12 cellular contexts compared by ENCODE assay signal in the genomic region with DNA sequence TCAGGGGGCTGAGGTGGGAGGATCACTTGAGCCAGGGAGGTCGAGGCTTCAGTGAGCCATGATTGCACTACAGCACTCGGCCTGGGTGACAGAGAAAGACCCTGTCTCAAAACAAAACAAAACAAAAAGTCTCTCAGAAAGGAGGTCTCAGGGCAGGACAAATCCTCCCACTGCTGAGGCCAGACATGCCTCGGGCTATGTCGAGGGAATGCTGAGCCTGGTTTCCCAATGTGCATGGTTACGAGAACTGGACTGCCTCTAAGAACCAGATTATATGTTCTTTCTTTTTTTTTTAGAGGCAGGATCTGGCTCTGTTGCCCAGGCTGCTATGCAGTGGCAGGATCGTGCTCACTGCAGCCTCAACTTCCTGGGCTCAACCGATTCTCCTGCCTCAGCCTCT. TPM values are rescaled to one million over a fixed set of nuclear protein-coding genes. Genes with fewer than 3 reads are reported as not detected.
DNase-seq lines count a peak whose midpoint lies in the region; ATAC-seq and TF ChIP-seq lines count a peak whose summit lies in the region.
"Had no signal": no experiment of that assay in that cellular context is flagged by ENCODE, and none has a peak within 500 bp of the region (broad histone marks: within the 10 kb centered on the region; RNA-seq: fewer than 3 reads in every experiment).

No MANE protein-coding gene starts in this region.

- no peaks in the 10 kb centered on the region for H3K9me3 Mint-ChIP-seq in progenitor cell of endocrine pancreas (ENCODE audit: low read depth)
- no peaks in the 10 kb centered on the region for H3K9me3 Mint-ChIP-seq in nephron progenitor cell
- H3K9me3 Mint-ChIP-seq in CD14-positive monocyte = no peaks in the 10 kb centered on the region
- H3K9me3 Mint-ChIP-seq: activated naive CD4-positive, alpha-beta T cell treated with anti-CD3 and anti-CD28 coated beads, Interleukin-2, amount 10 ng/mL, durations not matched to agents 7 days and 5 days; stimulated activated effector memory CD8-positive, alpha-beta T cell treated with anti-CD3 and anti-CD28 coated beads, Interleukin-12 subunit alpha, Interleukin-12 subunit beta, amount 100 ng/mL, for 72 hours had no signal

- H3K27ac ChIP-seq in left ventricle myocardium inferior (replicated peaks) (peak overlapping the region; percentile 71), heart left ventricle (peak overlapping the region in 6 of 12 donors; percentile 23 to 72 (median 41)), esophagus squamous epithelium (peak overlapping the region in 3 of 4 donors; percentile 46 to 75 (median 70))

- H3K9me3 ChIP-seq in left ventricle myocardium inferior (replicated peaks) (no peaks in the 10 kb centered on the region), heart left ventricle (no peaks in the 10 kb centered on the region), esophagus squamous epithelium (no peaks in the 10 kb centered on the region)
- H3K9me3 ChIP-seq: SK-N-SH, tibial nerve had no signal

- H3K4me3 Mint-ChIP-seq in progenitor cell of endocrine pancreas (ENCODE audit: low read depth) (no peak overlapping the region), nephron progenitor cell (no peak overlapping the region), CD14-positive monocyte (no peak overlapping the region)
- H3K4me3 Mint-ChIP-seq: activated naive CD4-positive, alpha-beta T cell treated with anti-CD3 and anti-CD28 coated beads, Interleukin-2, amount 10 ng/mL, durations not matched to agents 7 days and 5 days had no signal

- DNase-seq in left ventricle myocardium inferior (no peak), heart left ventricle (no peak), esophagus squamous epithelium (lab: John Stamatoyannopoulos, UW) (no peak), progenitor cell of endocrine pancreas (ENCODE audit: low spot score, unreplicated experiment) (no peak), nephron progenitor cell (no peak), CD14-positive monocyte (ENCODE audit: low spot score) (no peak)
- DNase-seq in activated CD4-positive, alpha-beta T cell treated with anti-CD3 and anti-CD28 coated beads for 48 hours = no peak

- H3K36me3 ChIP-seq in left ventricle myocardium inferior = peaks cover 31% of the 10 kb centered on the region
- peaks cover 0 to 46% (median 34%) of the 10 kb centered on the region in 9 donors for H3K36me3 ChIP-seq in heart left ventricle
- peaks cover 17 to 56% (median 27%) of the 10 kb centered on the region in 3 donors for H3K36me3 ChIP-seq in esophagus squamous epithelium

- intact Hi-C loops in left ventricle myocardium inferior (cut with micrococcal nuclease) (no loop called here), heart left ventricle (cut with DNase I) (loop anchor here (1.0 to 5.0 kb wide), 4 partner anchors 183 to 191 kb away; a partner anchor contains a TSS), esophagus squamous epithelium (cut with DNase I) (loop anchor here (5.0 kb wide), 1 partner anchor 188 kb away; no protein-coding TSS in a partner anchor), CD14-positive monocyte (cut with micrococcal nuclease) (loop anchor here in 1 of 2 donors (10.0 kb wide), 1 partner anchor 185 kb away; no protein-coding TSS in a partner anchor)

- H3K4me1 Mint-ChIP-seq in progenitor cell of endocrine pancreas (ENCODE audit: low read depth) (peaks cover 19% of the 10 kb centered on the region), nephron progenitor cell (peaks cover 16% of the 10 kb centered on the region), CD14-positive monocyte (peaks cover 10% of the 10 kb centered on the region)

- H3K27me3 Mint-ChIP-seq in progenitor cell of endocrine pancreas = no peaks in the 10 kb centered on the region
- peaks cover 2% of the 10 kb centered on the region for H3K27me3 Mint-ChIP-seq in nephron progenitor cell (ENCODE audit: low read depth, poor library complexity)
- peaks cover 1 to 4% (median 2%) of the 10 kb centered on the region in 3 donors for H3K27me3 Mint-ChIP-seq in CD14-positive monocyte (ENCODE audit: low read depth in 3 of 3)
- H3K27me3 Mint-ChIP-seq: activated naive CD4-positive, alpha-beta T cell treated with anti-CD3 and anti-CD28 coated beads, Interleukin-2, amount 10 ng/mL, durations not matched to agents 7 days and 5 days had no signal

- no peak for TF ChIP-seq POLR2A in heart left ventricle (IDR thresholded peaks at IDR 0.05)
- no peak for TF ChIP-seq POLR2A in esophagus squamous epithelium (IDR thresholded peaks at IDR 0.05)

- peaks cover 18% of the 10 kb centered on the region for H3K4me1 ChIP-seq in left ventricle myocardium inferior
- peaks cover 0 to 18% (median 15%) of the 10 kb centered on the region in 12 donors for H3K4me1 ChIP-seq in heart left ventricle
- H3K4me1 ChIP-seq in esophagus squamous epithelium = peaks cover 7 to 20% (median 10%) of the 10 kb centered on the region in 3 donors

- H3K4me3 ChIP-seq in left ventricle myocardium inferior = no peak overlapping the region
- no peak overlapping the region for H3K4me3 ChIP-seq in heart left ventricle
- H3K4me3 ChIP-seq in esophagus squamous epithelium = no peak overlapping the region

- ATAC-seq in heart left ventricle (no peak), HG03457 (IDR thresholded peaks at IDR 0.05; ENCODE audit: unreplicated experiment) (no peak)

- H3K27ac Mint-ChIP-seq in progenitor cell of endocrine pancreas = peak overlapping the region; percentile 65
- no peak overlapping the region for H3K27ac Mint-ChIP-seq in nephron progenitor cell
- H3K27ac Mint-ChIP-seq in CD14-positive monocyte = peak overlapping the region in 2 of 7 donors; percentile 8 to 71
- H3K27ac Mint-ChIP-seq: activated naive CD4-positive, alpha-beta T cell treated with anti-CD3 and anti-CD28 coated beads, Interleukin-2, amount 10 ng/mL, durations not matched to agents 7 days and 5 days had no signal

- no peak for TF ChIP-seq CTCF in left ventricle myocardium inferior (IDR thresholded peaks at IDR 0.05; ENCODE audit: borderline replicate concordance)
- no peak for TF ChIP-seq CTCF in heart left ventricle (IDR thresholded peaks at IDR 0.05)
- TF ChIP-seq CTCF in esophagus squamous epithelium (IDR thresholded peaks at IDR 0.05) = no peak
- no peak for TF ChIP-seq CTCF in progenitor cell of endocrine pancreas (IDR thresholded peaks at IDR 0.05; ENCODE audit: unreplicated experiment)
- TF ChIP-seq CTCF in nephron progenitor cell (IDR thresholded peaks at IDR 0.05) = no peak
- TF ChIP-seq CTCF in CD14-positive monocyte (IDR thresholded peaks at IDR 0.05) = no peak

- peaks cover 29% of the 10 kb centered on the region for H3K36me3 Mint-ChIP-seq in progenitor cell of endocrine pancreas (ENCODE audit: insufficient read depth)
- peaks cover 58% of the 10 kb centered on the region for H3K36me3 Mint-ChIP-seq in nephron progenitor cell (ENCODE audit: low read depth)
- H3K36me3 Mint-ChIP-seq in CD14-positive monocyte = peaks cover 41 to 54% of the 10 kb centered on the region in 2 donors

- H3K27me3 ChIP-seq in left ventricle myocardium inferior (ENCODE audit: low read depth) (no peaks in the 10 kb centered on the region), heart left ventricle (no peaks in the 10 kb centered on the region), esophagus squamous epithelium (no peaks in the 10 kb centered on the region)
- H3K27me3 ChIP-seq: tibial nerve had no signal

- 88 to 95% (median 93%) methylated on average over 7 of the region's 7 CpGs for WGBS in heart left ventricle, 4 donors
- WGBS in esophagus squamous epithelium, 2 donors = 81 to 89% methylated on average over 7 of the region's 7 CpGs

RNA-seq across cellular contexts. Expression of a gene that starts 27.6 kb away (rescaled TPM):
- total RNA-seq in left ventricle myocardium inferior = 128 TPM
- total RNA-seq in heart left ventricle = 100 to 1,000 TPM in 7 of 9 donors, 10 to 100 TPM in 2; 93.9 to 142 (median 121) TPM
- polyA plus RNA-seq in heart left ventricle = 100 to 1,000 TPM in 1 of 2 donors, 10 to 100 TPM in 1; 65.4 to 100 TPM
- total RNA-seq in esophagus squamous epithelium = 100 to 1,000 TPM in 2 of 4 donors, 10 to 100 TPM in 2; 76.5 to 121 (median 97.6) TPM
- 212 and 216 TPM in 2 replicates for total RNA-seq in progenitor cell of endocrine pancreas
- polyA plus RNA-seq in CD14-positive monocyte = 10 to 100 TPM; 22.8 to 22.9 TPM

RNA-seq across cellular contexts. Expression of a gene that starts 35.2 kb away (rescaled TPM):
- total RNA-seq in left ventricle myocardium inferior (7.7 TPM), heart left ventricle (1 to 10 TPM; 3.2 to 8.9 (median 5.6) TPM), esophagus squamous epithelium (10 to 100 TPM in 2 of 4 donors, 1 to 10 TPM in 2; 5.7 to 13.4 (median 9.9) TPM), progenitor cell of endocrine pancreas (43.6 and 49.3 TPM in 2 replicates)
- polyA plus RNA-seq in heart left ventricle (10 to 100 TPM in 1 of 2 donors, 1 to 10 TPM in 1; 6.0 to 10.2 TPM), CD14-positive monocyte (1 to 10 TPM in 1 of 2 donors, not detected in 1; 1.5 TPM)
